In the genomic region with DNA sequence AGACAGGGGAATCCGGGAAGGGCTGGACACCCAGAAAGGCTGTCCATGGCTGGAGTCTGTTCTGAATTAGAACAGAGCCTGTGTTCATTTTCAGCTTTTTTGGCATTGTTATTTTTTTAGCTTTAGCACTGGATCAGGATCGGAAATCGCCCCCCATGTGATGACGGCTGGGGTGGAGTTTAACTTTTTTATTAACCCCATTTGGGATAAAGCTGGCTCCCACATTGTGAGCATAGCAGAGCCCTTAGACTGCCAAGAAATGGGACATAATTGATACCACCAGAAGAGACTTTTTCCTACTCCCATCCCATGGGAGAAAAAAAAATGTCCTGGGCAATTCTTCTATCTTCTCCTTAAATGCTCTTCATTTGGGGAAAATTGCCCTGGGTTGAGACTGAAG, we compare ENCODE assay signal across 14 cellular contexts. TPM values are rescaled to one million over a fixed set of nuclear protein-coding genes. Genes with fewer than 3 reads are reported as not detected.
"Had no signal": no experiment of that assay in that cellular context is flagged by ENCODE, and none has a peak within 500 bp of the region (broad histone marks: within the 10 kb centered on the region; RNA-seq: fewer than 3 reads in every experiment).

No MANE protein-coding gene starts in this region.

- H3K9me3 ChIP-seq: ascending aorta, breast epithelium, testis had no signal

- H3K27me3 ChIP-seq: ascending aorta, breast epithelium, foreskin keratinocyte, testis had no signal

- H3K4me3 ChIP-seq: ascending aorta, breast epithelium, testis had no signal

- H3K4me1 ChIP-seq: ascending aorta, breast epithelium, foreskin keratinocyte had no signal

- H3K27ac ChIP-seq: foreskin keratinocyte, testis had no signal

- H3K36me3 ChIP-seq: ascending aorta, breast epithelium had no signal

- DNase-seq: activated CD4-positive, alpha-beta T cell treated with anti-CD3 and anti-CD28 coated beads, Interleukin-2, amount 10 ng/mL, durations not matched to agents 7 days and 5 days; activated CD8-positive, alpha-beta T cell treated with anti-CD3 and anti-CD28 coated beads, Interleukin-2, amount 10 ng/mL, durations not matched to agents 7 days and 5 days; activated naive CD4-positive, alpha-beta T cell treated with anti-CD3 and anti-CD28 coated beads for 36 hours; activated T-cell treated with anti-CD3 and anti-CD28 coated beads, Interleukin-2, amount 50 U/mL, for 24 hours; cerebellar nuclear complex; effector CD4-positive, alpha-beta T cell; foreskin keratinocyte; hypothalamus; islet precursor cell; occipital lobe; posterior cingulate gyrus; testis had no signal

- ATAC-seq: activated CD8-positive, alpha-beta T cell treated with anti-CD3 and anti-CD28 coated beads, Interleukin-2, amount 10 ng/mL, durations not matched to agents 7 days and 5 days; foreskin keratinocyte had no signal

RNA-seq across cellular contexts. Expression of gene SLIT3, which starts 52.4 kb away (rescaled TPM):
- total RNA-seq: activated CD8-positive, alpha-beta T cell treated with anti-CD3 and anti-CD28 coated beads, Interleukin-2, amount 10 ng/mL, durations not matched to agents 7 days and 5 days had no signal
